ENCODE assay signal across 8 cellular contexts in the genomic region with DNA sequence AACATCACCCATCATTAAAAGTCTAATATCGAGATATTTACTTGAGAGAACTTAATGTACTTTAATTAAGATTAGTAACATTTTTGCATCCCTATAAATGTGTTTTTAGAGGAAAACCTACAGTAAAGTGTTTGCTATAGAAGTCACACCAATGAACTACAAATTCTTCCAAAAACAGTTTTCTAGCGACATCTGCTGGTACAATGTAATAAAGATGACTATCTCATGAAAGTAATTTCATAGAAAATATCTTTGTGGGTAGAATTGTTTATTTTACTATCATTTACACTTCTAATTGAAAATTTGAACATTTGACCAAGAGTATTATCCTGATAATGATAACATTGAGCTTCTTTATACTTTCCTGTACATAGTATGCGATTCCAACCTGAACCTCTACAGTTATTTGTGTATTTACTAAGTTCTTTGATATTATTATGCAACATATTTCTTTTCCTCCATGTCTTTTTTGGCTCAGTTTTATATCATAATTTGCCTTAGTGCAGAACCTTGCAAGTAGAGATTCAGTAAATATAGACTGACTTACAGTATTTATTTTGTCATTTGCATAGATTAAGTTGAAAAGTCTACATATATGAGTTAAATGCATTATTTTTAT.
DNase-seq lines count a peak whose midpoint lies in the region; ATAC-seq and TF ChIP-seq lines count a peak whose summit lies in the region.

No MANE protein-coding gene starts in this region.

- no peak overlapping the region for H3K9ac ChIP-seq in OCI-LY3 (ENCODE audit: low read length)
- H3K9ac ChIP-seq in endodermal cell (ENCODE audit: extremely low read depth, low read length, poor library complexity, severe bottlenecking): no peak overlapping the region

- no peaks in the 10 kb centered on the region for H3K79me2 ChIP-seq in OCI-LY3 (ENCODE audit: low read length)

- WGBS in endodermal cell (ENCODE audit: insufficient coverage in 1 of 2, insufficient read length in 1 of 2), 2 experiments: 40% methylated on average over 1 of the region's 3 CpGs; no CpG with 5 or more reads in 1 of the 2 experiments

- peaks cover 17% of the 10 kb centered on the region for H3K36me3 Mint-ChIP-seq in endodermal cell (ENCODE audit: low read depth)
- H3K36me3 Mint-ChIP-seq in naive B cell: no peaks in the 10 kb centered on the region

- H3K27me3 Mint-ChIP-seq in endodermal cell (ENCODE audit: insufficient read depth): no peaks in the 10 kb centered on the region
- H3K27me3 Mint-ChIP-seq in naive B cell: no peaks in the 10 kb centered on the region

- H3K4me3 Mint-ChIP-seq in endodermal cell: no peak overlapping the region
- H3K4me3 Mint-ChIP-seq in naive B cell: no peak overlapping the region

- no peaks in the 10 kb centered on the region for H4K20me1 ChIP-seq in OCI-LY3 (ENCODE audit: insufficient read depth, low read length)

- H3K4me1 ChIP-seq in OCI-LY3 (ENCODE audit: low read length) (no peaks in the 10 kb centered on the region), endodermal cell (ENCODE audit: control insufficient read depth, insufficient read depth, low read length) (no peaks in the 10 kb centered on the region)

- DNase-seq in EL: peak; percentile 63
- peak; percentile 31 for DNase-seq in HuH-7 (ENCODE audit: low spot score)
- no peak for DNase-seq in endodermal cell
- DNase-seq in naive B cell: peak; percentile 30
- DNase-seq in NK-92 treated with Interleukin-12 subunit alpha and Interleukin-12 subunit beta, amount 100 ng/mL, for 24 hours (lab: John Stamatoyannopoulos, UW): no peak
- DNase-seq in epidermal melanocyte (ENCODE audit: insufficient read length, low spot score): no peak

- no peak overlapping the region for H2AFZ ChIP-seq in OCI-LY3 (ENCODE audit: low read depth, low read length)

- ATAC-seq in naive B cell (ENCODE audit: low read depth in 2 of 2) (no peak), HG02642 (IDR thresholded peaks at IDR 0.05; ENCODE audit: poor library complexity, unreplicated experiment) (no peak)

- TF ChIP-seq CTCF in OCI-LY3 (IDR thresholded peaks at IDR 0.05; ENCODE audit: low read depth, low read length): peak; percentile 93
- peak; percentile 84 for TF ChIP-seq CTCF in endodermal cell (conservative IDR thresholded peaks at IDR 0.05)

- H3K9me3 Mint-ChIP-seq in endodermal cell (peaks cover 9% of the 10 kb centered on the region), naive B cell (peaks cover 0 to 5% (median under 1%) of the 10 kb centered on the region in 7 donors)

- H3K9me3 ChIP-seq in OCI-LY3 (ENCODE audit: insufficient read depth, low read length): no peaks in the 10 kb centered on the region
- H3K9me3 ChIP-seq in endodermal cell (ENCODE audit: control insufficient read depth, low read length): peaks cover 1% of the 10 kb centered on the region

- no peak overlapping the region for H3K4me3 ChIP-seq in OCI-LY3 (ENCODE audit: low read length)
- no peak overlapping the region for H3K4me3 ChIP-seq in endodermal cell (ENCODE audit: low read length)

- H3K36me3 ChIP-seq in OCI-LY3 (replicated peaks; ENCODE audit: low read depth, low read length): no peaks in the 10 kb centered on the region
- peaks cover under 1% of the 10 kb centered on the region for H3K36me3 ChIP-seq in endodermal cell (ENCODE audit: control insufficient read depth, insufficient read depth, low read length)

- no peaks in the 10 kb centered on the region for H3K4me1 Mint-ChIP-seq in endodermal cell
- H3K4me1 Mint-ChIP-seq in naive B cell: peaks cover 0 to 6% (median 4%) of the 10 kb centered on the region in 3 donors

- H3K4me2 ChIP-seq in OCI-LY3 (ENCODE audit: low read length): no peak overlapping the region

- no peak overlapping the region for H3K27ac ChIP-seq in OCI-LY3 (ENCODE audit: low read length)
- H3K27ac ChIP-seq in endodermal cell (ENCODE audit: low read depth, low read length): no peak overlapping the region

- H3K27me3 ChIP-seq in OCI-LY3 (ENCODE audit: low read depth, low read length) (no peaks in the 10 kb centered on the region), endodermal cell (ENCODE audit: control insufficient read depth, insufficient read depth, low read length, poor library complexity, severe bottlenecking) (no peaks in the 10 kb centered on the region)

- H3K27ac Mint-ChIP-seq in endodermal cell: no peak overlapping the region
- no peak overlapping the region for H3K27ac Mint-ChIP-seq in naive B cell

Comparison
In these comparisons a context has a peak if more than half of its experiments do, and no peak if none do; other contexts are left out.
1. DNase-seq: peak in EL (single experiment), HuH-7 (single experiment) and naive B cell (single experiment); none in endodermal cell (single experiment), NK-92 treated with Interleukin-12 subunit alpha and Interleukin-12 subunit beta, amount 100 ng/mL, for 24 hours (single experiment) and epidermal melanocyte (single experiment).